ENCODE assay signal across 8 cellular contexts in the genomic region with DNA sequence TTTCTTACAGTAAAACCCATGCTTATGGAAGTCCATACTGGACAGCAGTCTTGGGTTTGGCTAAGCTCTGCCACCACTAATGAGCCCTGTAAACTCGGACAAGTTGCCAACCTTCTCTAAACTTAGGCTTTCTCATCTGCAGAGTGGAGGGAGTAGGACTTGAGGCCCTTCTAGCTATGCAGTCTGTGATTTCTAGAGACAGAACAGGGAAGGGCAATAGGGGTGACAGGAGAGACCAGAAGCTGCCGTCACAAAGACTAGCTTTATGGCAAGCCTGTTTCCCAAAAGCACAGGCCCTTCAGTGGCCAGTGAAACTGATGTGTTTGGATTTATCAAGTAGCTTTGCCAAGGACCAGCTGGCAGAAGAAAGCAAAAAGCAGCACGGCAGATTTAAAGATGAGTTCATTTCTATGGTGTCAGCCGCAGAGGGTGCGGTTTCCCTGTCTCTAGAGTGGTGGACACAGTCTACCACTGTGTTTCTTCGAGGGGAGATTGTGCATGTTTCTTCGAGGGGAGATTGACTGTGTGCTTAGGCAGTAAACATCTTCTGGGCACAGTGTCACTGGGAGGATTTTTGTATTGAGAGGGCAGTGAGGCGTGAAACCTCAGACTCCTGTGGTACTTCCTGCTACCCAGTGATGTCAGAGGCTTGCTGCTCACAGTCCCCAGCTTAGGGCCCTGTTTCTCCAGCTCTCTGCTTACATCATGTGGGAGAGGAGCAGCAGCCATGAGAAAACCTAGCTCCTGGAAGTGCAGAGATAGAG.
A peak's percentile ranks its signal among the peaks of the same experiment; 100 is the strongest.
DNase-seq lines count a peak whose midpoint lies in the region; ATAC-seq and TF ChIP-seq lines count a peak whose summit lies in the region.

No MANE protein-coding gene starts in this region.

- H3K36me3 ChIP-seq in SJCRH30: no peaks in the 10 kb centered on the region

- H3K27ac ChIP-seq in SJCRH30: peak overlapping the region; percentile 53

- no peaks in the 10 kb centered on the region for H3K9me3 Mint-ChIP-seq in glutamatergic neuron (ENCODE audit: unreplicated experiment)
- H3K9me3 Mint-ChIP-seq in stimulated activated naive B cell treated with anti-CD40 and anti-IgM and Interleukin-4, amounts not matched to agents 10 μg/mL and 1 μg/mL and 100 μg/mL, for 72 hours: peaks cover 7 to 9% of the 10 kb centered on the region in 2 donors

- no peaks in the 10 kb centered on the region for H3K27me3 Mint-ChIP-seq in glutamatergic neuron (ENCODE audit: unreplicated experiment)
- peaks cover 4 to 10% of the 10 kb centered on the region in 2 donors for H3K27me3 Mint-ChIP-seq in stimulated activated naive B cell treated with anti-CD40 and anti-IgM and Interleukin-4, amounts not matched to agents 10 μg/mL and 1 μg/mL and 100 μg/mL, for 72 hours

- peaks cover 16% of the 10 kb centered on the region for H3K4me1 ChIP-seq in SJCRH30

- no peak for TF ChIP-seq CTCF in glutamatergic neuron (IDR thresholded peaks at IDR 0.05; ENCODE audit: partially characterized antibody, unreplicated experiment)

- H3K4me3 Mint-ChIP-seq in glutamatergic neuron (ENCODE audit: unreplicated experiment): no peak overlapping the region
- peak overlapping the region; percentile 31 to 58 for H3K4me3 Mint-ChIP-seq in stimulated activated naive B cell treated with anti-CD40 and anti-IgM and Interleukin-4, amounts not matched to agents 10 μg/mL and 1 μg/mL and 100 μg/mL, for 72 hours

- no peaks in the 10 kb centered on the region for H3K27me3 ChIP-seq in SJCRH30

- H3K27ac Mint-ChIP-seq in glutamatergic neuron (ENCODE audit: unreplicated experiment): peak overlapping the region; percentile 62
- H3K27ac Mint-ChIP-seq in stimulated activated naive B cell treated with anti-CD40 and anti-IgM and Interleukin-4, amounts not matched to agents 10 μg/mL and 1 μg/mL and 100 μg/mL, for 72 hours: peak overlapping the region; percentile 88

- H3K4me1 Mint-ChIP-seq in glutamatergic neuron (ENCODE audit: low read depth, unreplicated experiment): peaks cover 6% of the 10 kb centered on the region
- peaks cover 44 to 72% of the 10 kb centered on the region in 2 donors for H3K4me1 Mint-ChIP-seq in stimulated activated naive B cell treated with anti-CD40 and anti-IgM and Interleukin-4, amounts not matched to agents 10 μg/mL and 1 μg/mL and 100 μg/mL, for 72 hours

- H3K4me3 ChIP-seq in SJCRH30: peak overlapping the region; percentile 32

- ATAC-seq in GM19395 (IDR thresholded peaks at IDR 0.05; ENCODE audit: unreplicated experiment) (peak; percentile 100), HG03342 (IDR thresholded peaks at IDR 0.05; ENCODE audit: unreplicated experiment) (peak; percentile 99)
- peak; percentile 89 to 94 for ATAC-seq in stimulated activated naive B cell treated with anti-CD40 and anti-IgM and Interleukin-4, amounts not matched to agents 10 μg/mL and 1 μg/mL and 100 μg/mL, for 72 hours (replicated peaks)

- DNase-seq in DMS53 (lab: John Stamatoyannopoulos, UW): peak; percentile 97
- peak; percentile 80 to 89 for DNase-seq in SJCRH30
- DNase-seq in glutamatergic neuron: no peak
- DNase-seq in stimulated activated naive B cell treated with anti-CD40 and anti-IgM and Interleukin-4, amounts not matched to agents 10 μg/mL and 1 μg/mL and 100 μg/mL, for 72 hours: peak; percentile 77
- DNase-seq in activated CD4-positive, CD25-positive, alpha-beta regulatory T cell treated with anti-CD3 and anti-CD28 coated beads, Interleukin-2, amount 50 U/mL, for 72 hours: no peak
- no peak for DNase-seq in COR-L47 (lab: John Stamatoyannopoulos, UW)

- no peaks in the 10 kb centered on the region for H3K9me3 ChIP-seq in SJCRH30 (replicated peaks)

- H3K36me3 Mint-ChIP-seq in glutamatergic neuron (ENCODE audit: unreplicated experiment): no peaks in the 10 kb centered on the region
- H3K36me3 Mint-ChIP-seq in stimulated activated naive B cell treated with anti-CD40 and anti-IgM and Interleukin-4, amounts not matched to agents 10 μg/mL and 1 μg/mL and 100 μg/mL, for 72 hours: peaks cover 3 to 4% of the 10 kb centered on the region in 2 donors

Comparison
In these comparisons a context has a peak if more than half of its experiments do, and no peak if none do; other contexts are left out.
1. DNase-seq: peak in DMS53 (single experiment), SJCRH30 (2 of 2) and stimulated activated naive B cell treated with anti-CD40 and anti-IgM and Interleukin-4, amounts not matched to agents 10 μg/mL and 1 μg/mL and 100 μg/mL, for 72 hours (single experiment); none in glutamatergic neuron (single experiment), activated CD4-positive, CD25-positive, alpha-beta regulatory T cell treated with anti-CD3 and anti-CD28 coated beads, Interleukin-2, amount 50 U/mL, for 72 hours (single experiment) and COR-L47 (single experiment).
2. Peak in every context shown above with its lines, with median percentiles within 50 percentile points of each other: ATAC-seq.